Comparison of ENCODE assay signal across 23 cellular contexts in the genomic region with DNA sequence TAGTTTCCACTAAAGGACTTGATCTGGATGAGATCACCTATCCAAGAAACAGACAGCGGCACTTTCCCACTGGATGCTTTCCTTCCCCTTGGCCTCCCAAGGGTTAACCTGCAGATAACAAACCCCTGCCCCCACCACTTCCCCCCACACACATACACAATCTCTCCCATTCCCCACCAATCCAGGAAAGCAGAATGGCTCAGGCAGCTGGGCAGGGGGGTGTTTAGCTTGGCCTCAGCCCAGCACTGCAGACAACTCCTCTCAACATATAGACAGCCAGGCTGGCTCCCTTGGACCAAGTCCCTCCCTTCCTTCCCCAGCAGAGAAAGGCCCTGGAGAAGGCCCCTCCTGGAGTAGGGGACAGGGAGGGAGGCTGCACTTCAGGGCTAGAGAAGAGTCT. TPM values are rescaled to one million over a fixed set of nuclear protein-coding genes. Genes with fewer than 3 reads are reported as not detected.
DNase-seq lines count a peak whose midpoint lies in the region; ATAC-seq and TF ChIP-seq lines count a peak whose summit lies in the region.
"Had no signal": no experiment of that assay in that cellular context is flagged by ENCODE, and none has a peak within 500 bp of the region (broad histone marks: within the 10 kb centered on the region; RNA-seq: fewer than 3 reads in every experiment).

No MANE protein-coding gene starts in this region.

- H3K4me2 ChIP-seq in mesenchymal stem cell (ENCODE audit: low read length, poor library complexity, severe bottlenecking), result no peak overlapping the region

- no peak overlapping the region for H2AK5ac ChIP-seq in mesenchymal stem cell (ENCODE audit: low read length, severe bottlenecking)

- no peaks in the 10 kb centered on the region for H3K79me1 ChIP-seq in mesenchymal stem cell (replicated peaks; ENCODE audit: low read length, poor library complexity, severe bottlenecking)

- no peak overlapping the region for H2BK12ac ChIP-seq in mesenchymal stem cell (ENCODE audit: low read length in 2 of 2)

- H3K9ac ChIP-seq in mesenchymal stem cell (ENCODE audit: low read length), result no peak overlapping the region

- peak overlapping the region; percentile 35 to 86 for H3K18ac ChIP-seq in mesenchymal stem cell (ENCODE audit: low read depth in 1 of 2, low read length in 2 of 2)

- ATAC-seq in WTC11 (peak; percentile 9; the same call in 1 of the 2 replicates), HG03571 (IDR thresholded peaks at IDR 0.05; ENCODE audit: unreplicated experiment) (no peak)

- peaks cover 23 to 62% of the 10 kb centered on the region in 2 experiments for H3K27me3 ChIP-seq in mesenchymal stem cell (ENCODE audit: control insufficient read depth in 1 of 2, insufficient read depth in 1 of 2, low read length in 2 of 2)
- H3K27me3 ChIP-seq: dorsolateral prefrontal cortex, tibial nerve had no signal

- no peak overlapping the region for H2BK15ac ChIP-seq in mesenchymal stem cell (ENCODE audit: low read depth, poor library complexity, severe bottlenecking)

- no peak overlapping the region for H3K27ac ChIP-seq in mesenchymal stem cell (ENCODE audit: low read length, poor library complexity, severe bottlenecking)
- H3K27ac ChIP-seq: 22Rv1, epithelial cell of prostate, psoas muscle, tibial nerve, WERI-Rb-1 had no signal

- no peak for TF ChIP-seq CTCF in WTC11 (IDR thresholded peaks at IDR 0.05)

- H3K14ac ChIP-seq in mesenchymal stem cell (ENCODE audit: low read length in 2 of 2), result no peak overlapping the region

- no peak overlapping the region for H2BK120ac ChIP-seq in mesenchymal stem cell (ENCODE audit: low read depth, low read length)

- no peak overlapping the region for H2BK5ac ChIP-seq in mesenchymal stem cell (ENCODE audit: low read depth, low read length, poor library complexity, severe bottlenecking)

- no peaks in the 10 kb centered on the region for H3K27me3 Mint-ChIP-seq in WTC11 (ENCODE audit: low read depth)
- H3K27me3 Mint-ChIP-seq: activated CD4-positive, alpha-beta T cell treated with anti-CD3 and anti-CD28 coated beads, Interleukin-2, amount 10 ng/mL, durations not matched to agents 7 days and 5 days had no signal

- H2AFZ ChIP-seq in mesenchymal stem cell (ENCODE audit: low read depth, low read length), result peak overlapping the region; percentile 10

- DNase-seq in DMS 273 (lab: John Stamatoyannopoulos, UW; ENCODE audit: unreplicated experiment) (peak; percentile 75), DMS 273 treated with DMSO at 0.1 percent for 48 hours (lab: John Stamatoyannopoulos, UW) (no peak), NCI-H1694 treated with DMSO at 0.1 percent for 48 hours (lab: John Stamatoyannopoulos, UW) (peak; percentile 79), WTC11 (ENCODE audit: low spot score) (no peak), mesenchymal stem cell (no peak), NCI-H1930 (lab: John Stamatoyannopoulos, UW) (no peak)
- DNase-seq in activated naive CD4-positive, alpha-beta T cell treated with anti-CD3 and anti-CD28 coated beads, Interleukin-2, amount 50 U/mL, for 16 hours, result no peak
- DNase-seq: activated CD4-positive, alpha-beta T cell treated with anti-CD3 and anti-CD28 coated beads, Interleukin-2, amount 10 ng/mL, durations not matched to agents 7 days and 5 days; activated naive CD4-positive, alpha-beta T cell treated with anti-CD3 and anti-CD28 coated beads for 36 hours; activated T-cell treated with anti-CD3 and anti-CD28 coated beads, Interleukin-2, amount 50 U/mL, for 48 hours; CD4-positive, CD25-positive, alpha-beta regulatory T cell; dorsolateral prefrontal cortex; Karpas-422; MV-4-11; NCI-H2107; NCI-H524 treated with DMSO at 0.1 percent for 48 hours; psoas muscle; RPMI8226; WERI-Rb-1 had no signal

- no peak overlapping the region for H3K4me3 ChIP-seq in mesenchymal stem cell (ENCODE audit: insufficient read depth in 1 of 2, low read depth in 1 of 2, low read length in 2 of 2)
- H3K4me3 ChIP-seq: dorsolateral prefrontal cortex, psoas muscle, tibial nerve had no signal

- no peak overlapping the region for H3K23ac ChIP-seq in mesenchymal stem cell (ENCODE audit: low read length in 2 of 2)

- no peak overlapping the region for H3K4me3 Mint-ChIP-seq in WTC11
- H3K4me3 Mint-ChIP-seq: activated CD4-positive, alpha-beta T cell treated with anti-CD3 and anti-CD28 coated beads, Interleukin-2, amount 10 ng/mL, durations not matched to agents 7 days and 5 days; activated naive CD4-positive, alpha-beta T cell treated with anti-CD3 and anti-CD28 coated beads for 36 hours; CD4-positive, CD25-positive, alpha-beta regulatory T cell had no signal

- H3K36me3 Mint-ChIP-seq in WTC11, result no peaks in the 10 kb centered on the region
- H3K36me3 Mint-ChIP-seq: CD4-positive, CD25-positive, alpha-beta regulatory T cell had no signal

- no peak overlapping the region for H3K27ac Mint-ChIP-seq in WTC11
- H3K27ac Mint-ChIP-seq: activated CD4-positive, alpha-beta T cell treated with anti-CD3 and anti-CD28 coated beads, Interleukin-2, amount 10 ng/mL, durations not matched to agents 7 days and 5 days; activated naive CD4-positive, alpha-beta T cell treated with anti-CD3 and anti-CD28 coated beads for 36 hours; CD4-positive, CD25-positive, alpha-beta regulatory T cell had no signal

- 89% methylated on average over 1 of the region's 1 CpG for WGBS in mesenchymal stem cell

- no peaks in the 10 kb centered on the region for H3K36me3 ChIP-seq in mesenchymal stem cell (ENCODE audit: control insufficient read depth in 1 of 2, insufficient read depth in 2 of 2, low read depth in 1 of 2, low read length in 2 of 2)
- H3K36me3 ChIP-seq: tibial nerve, WERI-Rb-1 had no signal

- H3K9me3 ChIP-seq in mesenchymal stem cell (ENCODE audit: control insufficient read depth, low read length), result no peaks in the 10 kb centered on the region
- H3K9me3 ChIP-seq: psoas muscle, tibial nerve had no signal

- H3K4me1 Mint-ChIP-seq in WTC11, result peaks cover 37% of the 10 kb centered on the region
- H3K4me1 Mint-ChIP-seq: activated CD4-positive, alpha-beta T cell treated with anti-CD3 and anti-CD28 coated beads, Interleukin-2, amount 10 ng/mL, durations not matched to agents 7 days and 5 days; CD4-positive, CD25-positive, alpha-beta regulatory T cell had no signal

- CTCF ChIA-PET in WTC11 (lab: Charles Lee), result interaction anchor here (0.6 to 1.8 kb wide), 3 partner anchors 77 to 172 kb away, joined by 3 to 5 read pairs (median 5); a partner anchor contains a TSS

- peak overlapping the region; percentile 43 for H4K91ac ChIP-seq in mesenchymal stem cell (ENCODE audit: low read length)

- H3K4ac ChIP-seq in mesenchymal stem cell (ENCODE audit: low read depth in 1 of 2, low read length in 2 of 2), result no peak overlapping the region

- POLR2A ChIA-PET in WTC11 (lab: Charles Lee), result no interaction called here

- no peaks in the 10 kb centered on the region for H3K9me3 Mint-ChIP-seq in WTC11
- H3K9me3 Mint-ChIP-seq: activated CD4-positive, alpha-beta T cell treated with anti-CD3 and anti-CD28 coated beads, Interleukin-2, amount 10 ng/mL, durations not matched to agents 7 days and 5 days; activated naive CD4-positive, alpha-beta T cell treated with anti-CD3 and anti-CD28 coated beads for 36 hours had no signal

- no peak overlapping the region for H4K8ac ChIP-seq in mesenchymal stem cell (ENCODE audit: low read length)

- H3K4me1 ChIP-seq in mesenchymal stem cell (ENCODE audit: control insufficient read depth, insufficient read depth, low read depth, low read length), result no peaks in the 10 kb centered on the region
- H3K4me1 ChIP-seq: psoas muscle had no signal

TF ChIP-seq in WTC11, 78 proteins besides CTCF, POLR2A, EP300 and RAD21:
- 0 out of 2 replicates have a peak, but pooled peaks have one; percentile 40 for TF ChIP-seq CBFB (CRISPR knock-in tag; IDR thresholded peaks at IDR 0.05; ENCODE audit: low read depth)
- TF ChIP-seq, protein P1, sequence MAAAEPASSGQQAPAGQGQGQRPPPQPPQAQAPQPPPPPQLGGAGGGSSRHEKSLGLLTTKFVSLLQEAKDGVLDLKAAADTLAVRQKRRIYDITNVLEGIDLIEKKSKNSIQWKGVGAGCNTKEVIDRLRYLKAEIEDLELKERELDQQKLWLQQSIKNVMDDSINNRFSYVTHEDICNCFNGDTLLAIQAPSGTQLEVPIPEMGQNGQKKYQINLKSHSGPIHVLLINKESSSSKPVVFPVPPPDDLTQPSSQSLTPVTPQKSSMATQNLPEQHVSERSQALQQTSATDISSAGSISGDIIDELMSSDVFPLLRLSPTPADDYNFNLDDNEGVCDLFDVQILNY (CRISPR knock-in tag; IDR thresholded peaks at IDR 0.05), result no peak
TF ChIP-seq in WTC11: peak in this region for 1.

RNA-seq across cellular contexts. Expression of a gene that starts 24.6 kb away (rescaled TPM):
- 9.2 to 11.6 TPM (median 11.0 TPM) in 3 replicates for total RNA-seq in WTC11 (2021)
- 4.0 TPM for polyA plus RNA-seq in mesenchymal stem cell (2013, experiment 1 of 2)
- polyA plus RNA-seq in mesenchymal stem cell (2013, experiment 2 of 2), result 4.8 TPM
- total RNA-seq: activated CD4-positive, alpha-beta T cell treated with anti-CD3 and anti-CD28 coated beads, Interleukin-2, amount 10 ng/mL, durations not matched to agents 7 days and 5 days had no signal
- polyA plus RNA-seq: CD4-positive, CD25-positive, alpha-beta regulatory T cell had no signal

Comparison
In these comparisons a context has a peak if more than half of its experiments do, and no peak if none do; other contexts are left out.
1. DNase-seq: peak in DMS 273 (single experiment) and NCI-H1694 treated with DMSO at 0.1 percent for 48 hours (single experiment); none in DMS 273 treated with DMSO at 0.1 percent for 48 hours (single experiment), WTC11 (single experiment), mesenchymal stem cell (single experiment), activated naive CD4-positive, alpha-beta T cell treated with anti-CD3 and anti-CD28 coated beads, Interleukin-2, amount 50 U/mL, for 16 hours (single experiment) and NCI-H1930 (0 of 2).